8 cellular contexts compared by ENCODE assay signal in the genomic region with DNA sequence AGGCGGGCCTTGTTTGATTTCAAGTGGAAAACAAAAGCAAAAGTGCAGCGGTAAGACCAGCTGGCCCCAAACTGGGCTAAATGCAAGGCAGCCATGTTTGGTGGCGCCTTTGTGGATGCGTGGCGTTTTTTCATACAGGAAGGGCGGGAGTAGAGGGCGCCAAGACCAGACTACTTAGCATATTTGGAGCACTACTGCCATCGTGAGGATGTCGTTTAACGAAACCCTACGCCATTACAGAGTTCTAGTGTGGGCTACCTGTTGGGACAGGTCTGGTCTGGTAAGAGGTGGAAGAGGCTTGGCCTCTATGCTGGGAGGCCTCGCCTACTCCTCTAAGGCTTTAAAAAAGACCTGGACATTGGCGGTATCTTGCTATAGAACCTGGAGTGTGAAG.
DNase-seq lines count a peak whose midpoint lies in the region; ATAC-seq and TF ChIP-seq lines count a peak whose summit lies in the region.

No MANE protein-coding gene starts in this region.

- H3K79me1 ChIP-seq in trophoblast cell (ENCODE audit: low read length), result no peaks in the 10 kb centered on the region

- peaks cover 4% of the 10 kb centered on the region for H3K4me1 Mint-ChIP-seq in MCF 10A (ENCODE audit: insufficient read depth, unreplicated experiment)
- H3K4me1 Mint-ChIP-seq in activated T-helper 2 cell treated with anti-CD3 and anti-CD28 coated beads, Interferon-gamma antibody, Interleukin-2, Interleukin-4, amounts not matched to agents 10 μg/mL and 5 μg/mL and 100 μg/mL, durations not matched to agents 14 hours and 24 hours and 36 hours (ENCODE audit: low read depth), result no peaks in the 10 kb centered on the region

- no peak overlapping the region for H4K12ac ChIP-seq in trophoblast cell (ENCODE audit: low read depth, low read length)

- no peak overlapping the region for H4K91ac ChIP-seq in trophoblast cell (ENCODE audit: low read depth, low read length)

- no peak overlapping the region for H2BK120ac ChIP-seq in trophoblast cell (ENCODE audit: insufficient read depth, low read length, poor library complexity)

- H3K36me3 ChIP-seq in heart right ventricle (no peaks in the 10 kb centered on the region), trophoblast cell (ENCODE audit: control insufficient read depth in 1 of 2, insufficient read depth in 2 of 2, low read length in 2 of 2) (peaks cover 0 to 2% of the 10 kb centered on the region in 2 experiments), BE2C (peaks cover 15% of the 10 kb centered on the region)

- no peak overlapping the region for H4K8ac ChIP-seq in trophoblast cell (ENCODE audit: low read depth, low read length)

- peak overlapping the region in 5 of 10 donors; percentile 18 to 53 (median 35) for H3K4me3 ChIP-seq in heart right ventricle
- no peak overlapping the region for H3K4me3 ChIP-seq in trophoblast cell (ENCODE audit: low read depth, low read length)
- no peak overlapping the region for H3K4me3 ChIP-seq in BE2C (ENCODE audit: low read depth, low read length)

- peak overlapping the region; percentile 80 for H3K27ac Mint-ChIP-seq in MCF 10A (ENCODE audit: low read depth, unreplicated experiment)
- no peak overlapping the region for H3K27ac Mint-ChIP-seq in activated T-helper 2 cell treated with anti-CD3 and anti-CD28 coated beads, Interferon-gamma antibody, Interleukin-2, Interleukin-4, amounts not matched to agents 10 μg/mL and 5 μg/mL and 100 μg/mL, durations not matched to agents 14 hours and 24 hours and 36 hours

- H3K18ac ChIP-seq in trophoblast cell (ENCODE audit: low read length), result no peak overlapping the region

- H3K27ac ChIP-seq in heart right ventricle, result peak overlapping the region in 4 of 10 donors; percentile 55 to 86 (median 78)
- no peak overlapping the region for H3K27ac ChIP-seq in trophoblast cell (ENCODE audit: low read depth, low read length)

- peak overlapping the region; percentile 72 for H3K4me3 Mint-ChIP-seq in MCF 10A (ENCODE audit: unreplicated experiment)
- no peak overlapping the region for H3K4me3 Mint-ChIP-seq in activated T-helper 2 cell treated with anti-CD3 and anti-CD28 coated beads, Interferon-gamma antibody, Interleukin-2, Interleukin-4, amounts not matched to agents 10 μg/mL and 5 μg/mL and 100 μg/mL, durations not matched to agents 14 hours and 24 hours and 36 hours (ENCODE audit: low read depth)

- WGBS in heart right ventricle, 2 donors, result 86 to 95% methylated on average over 13 of the region's 13 CpGs
- whole genome bisulfite sequencing in trophoblast cell (ENCODE audit: extremely low coverage, insufficient coverage, insufficient read length), result no CpG with 5 or more reads among the region's 13 CpGs

- TF ChIP-seq CTCF in heart right ventricle (IDR thresholded peaks at IDR 0.05) (peak in 2 of 9 donors; percentile 46 to 54), MCF 10A (IDR thresholded peaks at IDR 0.05; ENCODE audit: unreplicated experiment) (peak; percentile 39), BE2C (IDR thresholded peaks at IDR 0.05; ENCODE audit: low read depth, low read length) (no peak)

- H3K4me2 ChIP-seq in trophoblast cell (ENCODE audit: low read length), result no peak overlapping the region

- peak; percentile 16 to 20 for DNase-seq in heart right ventricle
- no peak for DNase-seq in Right ventricle myocardium inferior (ENCODE audit: missing footprints)
- DNase-seq in NCI-H1417 (lab: John Stamatoyannopoulos, UW), result peak; percentile 94 to 99 (median 96)
- peak; percentile 95 for DNase-seq in MCF 10A (ENCODE audit: unreplicated experiment)
- peak; percentile 80 to 100 for DNase-seq in trophoblast cell
- DNase-seq in BE2C, result no peak
- DNase-seq in activated T-helper 2 cell treated with anti-CD3 and anti-CD28 coated beads, Interferon-gamma antibody, Interleukin-2, Interleukin-4, amounts not matched to agents 10 μg/mL and 5 μg/mL and 100 μg/mL, durations not matched to agents 14 hours and 24 hours and 36 hours (ENCODE audit: low spot score), result no peak
- DNase-seq in NCI-H446 (lab: John Stamatoyannopoulos, UW), result no peak

- no peak overlapping the region for H2BK5ac ChIP-seq in trophoblast cell (ENCODE audit: low read depth, low read length, poor library complexity)

- BruUV-seq in MCF 10A (replicated peaks; lab: Mats Ljungman, UMichigan), result no TSS peak

- intact Hi-C loops in heart right ventricle (cut with DNase I), result loop anchor here in 2 of 10 donors (2.0 kb wide), 2 partner anchors 20 to 30 kb away; no protein-coding TSS in a partner anchor
- intact Hi-C loops in Right ventricle myocardium inferior (cut with DNase I), result no loop called here
- intact Hi-C loops in MCF 10A (cut with micrococcal nuclease), result loop anchor here (1.0 kb wide), 9 partner anchors 9 to 87 kb away; no protein-coding TSS in a partner anchor
- intact Hi-C loops in activated T-helper 2 cell treated with anti-CD3 and anti-CD28 coated beads, Interferon-gamma antibody, Interleukin-2, Interleukin-4, amounts not matched to agents 10 μg/mL and 5 μg/mL and 100 μg/mL, durations not matched to agents 14 hours and 24 hours and 36 hours (cut with micrococcal nuclease), result no loop called here

- CTCF ChIA-PET in MCF 10A (lab: Yijun Ruan, JAX), result interaction anchor here (0.7 to 1.6 kb wide), 8 partner anchors 9 to 82 kb away, joined by 3 to 12 read pairs (median 5); no protein-coding TSS in a partner anchor

- H3K9me3 ChIP-seq in heart right ventricle (no peaks in the 10 kb centered on the region), trophoblast cell (ENCODE audit: insufficient read depth, low read depth, low read length) (no peaks in the 10 kb centered on the region), BE2C (no peaks in the 10 kb centered on the region)

- H3K27me3 ChIP-seq in heart right ventricle, result peaks cover 0 to 56% (median 0%) of the 10 kb centered on the region in 7 donors
- H3K27me3 ChIP-seq in trophoblast cell (ENCODE audit: insufficient read depth, low read length), result no peaks in the 10 kb centered on the region
- H3K27me3 ChIP-seq in BE2C, result no peaks in the 10 kb centered on the region

- H3K9ac ChIP-seq in trophoblast cell (ENCODE audit: low read length), result no peak overlapping the region

- H3K23ac ChIP-seq in trophoblast cell (ENCODE audit: low read length), result no peak overlapping the region

- no peaks in the 10 kb centered on the region for H3K9me3 Mint-ChIP-seq in MCF 10A (ENCODE audit: unreplicated experiment)
- H3K9me3 Mint-ChIP-seq in activated T-helper 2 cell treated with anti-CD3 and anti-CD28 coated beads, Interferon-gamma antibody, Interleukin-2, Interleukin-4, amounts not matched to agents 10 μg/mL and 5 μg/mL and 100 μg/mL, durations not matched to agents 14 hours and 24 hours and 36 hours, result no peaks in the 10 kb centered on the region

- peaks cover 43% of the 10 kb centered on the region for H3K27me3 Mint-ChIP-seq in MCF 10A (ENCODE audit: insufficient read depth, unreplicated experiment)
- H3K27me3 Mint-ChIP-seq in activated T-helper 2 cell treated with anti-CD3 and anti-CD28 coated beads, Interferon-gamma antibody, Interleukin-2, Interleukin-4, amounts not matched to agents 10 μg/mL and 5 μg/mL and 100 μg/mL, durations not matched to agents 14 hours and 24 hours and 36 hours (ENCODE audit: low read depth), result no peaks in the 10 kb centered on the region

- no peak overlapping the region for H2AFZ ChIP-seq in trophoblast cell (ENCODE audit: insufficient read depth, low read length, poor library complexity)

- H3K4me1 ChIP-seq in heart right ventricle, result peaks cover 0 to 6% (median 0%) of the 10 kb centered on the region in 9 donors
- H3K4me1 ChIP-seq in trophoblast cell (ENCODE audit: control insufficient read depth in 1 of 2, insufficient read depth in 2 of 2, low read length in 2 of 2), result no peaks in the 10 kb centered on the region
- no peaks in the 10 kb centered on the region for H3K4me1 ChIP-seq in BE2C

- H3K14ac ChIP-seq in trophoblast cell (ENCODE audit: low read length), result no peak overlapping the region

- POLR2A ChIA-PET in MCF 10A (lab: Yijun Ruan, JAX), result interaction anchor here (1.0 to 1.8 kb wide), 8 partner anchors 9 to 82 kb away, joined by 3 to 18 read pairs (median 4); no protein-coding TSS in a partner anchor

- no peak overlapping the region for H2BK12ac ChIP-seq in trophoblast cell (ENCODE audit: low read length)

- H3K4ac ChIP-seq in trophoblast cell (ENCODE audit: low read depth, low read length), result no peak overlapping the region

- ATAC-seq in heart right ventricle, result peak; percentile 16 to 98 (median 69)
- ATAC-seq in Right ventricle myocardium inferior, result no peak

- no peaks in the 10 kb centered on the region for H3K36me3 Mint-ChIP-seq in MCF 10A (ENCODE audit: insufficient read depth, unreplicated experiment)
- H3K36me3 Mint-ChIP-seq in activated T-helper 2 cell treated with anti-CD3 and anti-CD28 coated beads, Interferon-gamma antibody, Interleukin-2, Interleukin-4, amounts not matched to agents 10 μg/mL and 5 μg/mL and 100 μg/mL, durations not matched to agents 14 hours and 24 hours and 36 hours (ENCODE audit: low read depth), result peaks cover 32% of the 10 kb centered on the region

- no peaks in the 10 kb centered on the region for H3K79me2 ChIP-seq in trophoblast cell (ENCODE audit: control insufficient read depth, insufficient read depth, low read length, poor library complexity)

- H2AK5ac ChIP-seq in trophoblast cell (ENCODE audit: low read length), result no peak overlapping the region

Comparison
In these comparisons a context has a peak if more than half of its experiments do, and no peak if none do; other contexts are left out.
1. DNase-seq: peak in heart right ventricle (2 of 2), NCI-H1417 (3 of 3), MCF 10A (single experiment) and trophoblast cell (2 of 2); none in Right ventricle myocardium inferior (single experiment), BE2C (single experiment), activated T-helper 2 cell treated with anti-CD3 and anti-CD28 coated beads, Interferon-gamma antibody, Interleukin-2, Interleukin-4, amounts not matched to agents 10 μg/mL and 5 μg/mL and 100 μg/mL, durations not matched to agents 14 hours and 24 hours and 36 hours (single experiment) and NCI-H446 (0 of 2).